ENCODE assay signal across 8 cellular contexts in genomic region chr6:41591859-41592502, GRCh38. TPM values are rescaled to one million over a fixed set of nuclear protein-coding genes. Genes with fewer than 3 reads are reported as not detected.
A peak's percentile ranks its signal among the peaks of the same experiment; 100 is the strongest.
DNase-seq lines count a peak whose midpoint lies in the region; TF ChIP-seq lines count a peak whose summit lies in the region.

No MANE protein-coding gene starts in this region.

- no peaks in the 10 kb centered on the region for H3K79me1 ChIP-seq in mesendoderm (ENCODE audit: low read length)

- H3K36me3 Mint-ChIP-seq in activated CD4-positive, alpha-beta memory T cell treated with anti-CD3 and anti-CD28 coated beads, Interleukin-2, amount 10 ng/mL, durations not matched to agents 7 days and 5 days (ENCODE audit: low read depth) = no peaks in the 10 kb centered on the region

- H3K27ac ChIP-seq in mesendoderm (ENCODE audit: low read depth, low read length) = no peak overlapping the region

- no peaks in the 10 kb centered on the region for H3K27me3 Mint-ChIP-seq in activated CD4-positive, alpha-beta memory T cell treated with anti-CD3 and anti-CD28 coated beads, Interleukin-2, amount 10 ng/mL, durations not matched to agents 7 days and 5 days

- no peaks in the 10 kb centered on the region for H3K4me1 Mint-ChIP-seq in activated CD4-positive, alpha-beta memory T cell treated with anti-CD3 and anti-CD28 coated beads, Interleukin-2, amount 10 ng/mL, durations not matched to agents 7 days and 5 days

- H2BK15ac ChIP-seq in mesendoderm (replicated peaks; ENCODE audit: low read depth) = no peak overlapping the region

- DNase-seq in AG10803 (ENCODE audit: low read depth) (peak; percentile 41), H4 (ENCODE audit: low spot score) (peak; percentile 39), NCI-H82 (lab: John Stamatoyannopoulos, UW) (peak; percentile 87), mesendoderm (peak; percentile 84), GOT3 (lab: John Stamatoyannopoulos, UW) (no peak)
- peak; percentile 80 for DNase-seq in activated CD4-positive, alpha-beta memory T cell treated with anti-CD3 and anti-CD28 coated beads, Interleukin-2, amount 10 ng/mL, durations not matched to agents 7 days and 5 days
- DNase-seq in effector CD4-positive, alpha-beta T cell = peak; percentile 70
- DNase-seq in stimulated activated CD8-positive, alpha-beta memory T cell treated with anti-CD3 and anti-CD28 coated beads, Interleukin-2, amount 100 ng/mL, for 48 hours (ENCODE audit: low read depth in 2 of 2) = peak; percentile 41 to 74

- no peaks in the 10 kb centered on the region for H3K27me3 ChIP-seq in mesendoderm (ENCODE audit: insufficient read depth, low read length, poor library complexity)

- H3K9me3 Mint-ChIP-seq in activated CD4-positive, alpha-beta memory T cell treated with anti-CD3 and anti-CD28 coated beads, Interleukin-2, amount 10 ng/mL, durations not matched to agents 7 days and 5 days = no peaks in the 10 kb centered on the region

- no peak overlapping the region for H3K4me2 ChIP-seq in mesendoderm (ENCODE audit: low read length)

- no peak overlapping the region for H3K4ac ChIP-seq in mesendoderm (ENCODE audit: low read depth, low read length)

- no peak overlapping the region for H2AK5ac ChIP-seq in mesendoderm (ENCODE audit: low read length)

- CTCF ChIA-PET in activated CD4-positive, alpha-beta memory T cell treated with anti-CD3 and anti-CD28 coated beads, Interleukin-2, amount 10 ng/mL, durations not matched to agents 7 days and 5 days (lab: Charles Lee) = interaction anchor here (0.5 to 1.6 kb wide), 5 partner anchors 31 to 223 kb away, joined by 3 to 16 read pairs (median 9); no protein-coding TSS in a partner anchor

- WGBS in mesendoderm (ENCODE audit: extremely low coverage, insufficient coverage, low lambda C conversion rate) = no CpG with 5 or more reads among the region's 7 CpGs

- no peak overlapping the region for H3K23ac ChIP-seq in mesendoderm (ENCODE audit: low read length)

- H3K56ac ChIP-seq in mesendoderm (ENCODE audit: low read length) = peak overlapping the region; percentile 26

- no peak overlapping the region for H3K4me3 Mint-ChIP-seq in activated CD4-positive, alpha-beta memory T cell treated with anti-CD3 and anti-CD28 coated beads, Interleukin-2, amount 10 ng/mL, durations not matched to agents 7 days and 5 days

- H2BK5ac ChIP-seq in mesendoderm (ENCODE audit: low read length) = no peak overlapping the region

- peak; percentile 91 for TF ChIP-seq CTCF in AG10803 (conservative IDR thresholded peaks at IDR 0.05; ENCODE audit: low read length)

- no peak overlapping the region for H4K8ac ChIP-seq in mesendoderm (ENCODE audit: low read depth, low read length)

- H2BK120ac ChIP-seq in mesendoderm (ENCODE audit: low read depth, low read length) = no peak overlapping the region

- H3K4me1 ChIP-seq in mesendoderm (ENCODE audit: control insufficient read depth, low read depth, low read length) = no peaks in the 10 kb centered on the region

- POLR2A ChIA-PET in activated CD4-positive, alpha-beta memory T cell treated with anti-CD3 and anti-CD28 coated beads, Interleukin-2, amount 10 ng/mL, durations not matched to agents 7 days and 5 days (lab: Charles Lee) = no interaction called here

- H4K5ac ChIP-seq in mesendoderm (ENCODE audit: low read length) = no peak overlapping the region

- H3K27ac Mint-ChIP-seq in activated CD4-positive, alpha-beta memory T cell treated with anti-CD3 and anti-CD28 coated beads, Interleukin-2, amount 10 ng/mL, durations not matched to agents 7 days and 5 days = no peak overlapping the region

- H3K36me3 ChIP-seq in mesendoderm (ENCODE audit: control insufficient read depth, insufficient read depth, low read length) = peaks cover 1% of the 10 kb centered on the region

- H3K9ac ChIP-seq in mesendoderm (ENCODE audit: low read length) = no peak overlapping the region

- no peak overlapping the region for H3K18ac ChIP-seq in mesendoderm (ENCODE audit: low read length)

- H3K79me2 ChIP-seq in mesendoderm (ENCODE audit: control insufficient read depth, insufficient read depth, low read length) = no peaks in the 10 kb centered on the region

- H3K4me3 ChIP-seq in AG10803 (ENCODE audit: low read length) = no peak overlapping the region
- no peak overlapping the region for H3K4me3 ChIP-seq in mesendoderm (ENCODE audit: low read length)

RNA-seq across cellular contexts. Expression of gene FOXP4, which starts 45.8 kb away (rescaled TPM):
- total RNA-seq in H4 (2014; rRNA removed; shearing (Covaris generic)) = 2.7 and 3.1 TPM in 2 replicates
- total RNA-seq in activated CD4-positive, alpha-beta memory T cell treated with anti-CD3 and anti-CD28 coated beads, Interleukin-2, amount 10 ng/mL, durations not matched to agents 7 days and 5 days = 1 to 10 TPM; 7.9 to 8.5 TPM
- 9.2 TPM for polyA plus RNA-seq in mesendoderm (2013, experiment 1 of 2)
- polyA plus RNA-seq in mesendoderm (2013, experiment 2 of 2) = 8.4 TPM

RNA-seq across cellular contexts. Expression of gene MDFI, which starts 46.3 kb away (rescaled TPM):
- total RNA-seq in H4 (2014; rRNA removed; shearing (Covaris generic)) = 0.72 TPM in 1 of 2 replicates, not detected in the other
- total RNA-seq in activated CD4-positive, alpha-beta memory T cell treated with anti-CD3 and anti-CD28 coated beads, Interleukin-2, amount 10 ng/mL, durations not matched to agents 7 days and 5 days = not detected
- polyA plus RNA-seq in mesendoderm (2013, experiment 1 of 2) = 68.1 TPM
- 63.7 TPM for polyA plus RNA-seq in mesendoderm (2013, experiment 2 of 2)
